Comparison of ENCODE assay signal across 14 cellular contexts in the genomic region with DNA sequence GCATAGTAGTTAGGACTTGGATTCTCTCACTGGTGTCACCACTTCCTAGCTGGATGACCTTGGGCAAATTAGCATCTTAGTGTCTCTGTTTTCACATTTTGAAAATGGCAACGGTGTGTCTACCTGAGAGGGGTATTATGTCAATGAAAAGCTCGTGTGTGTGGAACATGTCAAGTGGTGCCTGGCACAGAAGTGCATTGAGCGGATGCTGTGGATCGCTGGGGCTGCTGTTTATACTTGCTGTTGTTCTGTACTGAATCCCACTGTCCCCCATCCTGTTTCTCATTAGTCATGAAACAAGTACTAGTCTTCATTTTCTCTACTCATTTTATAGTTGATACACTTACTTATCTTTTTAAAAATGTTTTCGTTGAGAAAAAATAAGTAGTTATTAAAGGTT. TPM values are rescaled to one million over a fixed set of nuclear protein-coding genes. Genes with fewer than 3 reads are reported as not detected.
DNase-seq lines count a peak whose midpoint lies in the region; ATAC-seq and TF ChIP-seq lines count a peak whose summit lies in the region.
"Had no signal": no experiment of that assay in that cellular context is flagged by ENCODE, and none has a peak within 500 bp of the region (broad histone marks: within the 10 kb centered on the region; RNA-seq: fewer than 3 reads in every experiment).

No MANE protein-coding gene starts in this region.

- H3K9me3 ChIP-seq in colonic mucosa: no peaks in the 10 kb centered on the region
- H3K9me3 ChIP-seq: heart right ventricle, tibial nerve had no signal

- no peaks in the 10 kb centered on the region for H3K36me3 ChIP-seq in colonic mucosa

- no peak overlapping the region for H3K4me3 Mint-ChIP-seq in nephron progenitor cell
- H3K4me3 Mint-ChIP-seq: endodermal cell had no signal

- peaks cover 24% of the 10 kb centered on the region for H3K36me3 Mint-ChIP-seq in nephron progenitor cell (ENCODE audit: low read depth)

- H3K27ac Mint-ChIP-seq in nephron progenitor cell: peak overlapping the region; percentile 66

- TF ChIP-seq CTCF in colonic mucosa (IDR thresholded peaks at IDR 0.05) (no peak), nephron progenitor cell (IDR thresholded peaks at IDR 0.05) (no peak)

- no peaks in the 10 kb centered on the region for H3K4me1 ChIP-seq in colonic mucosa

- ATAC-seq in left colon: no peak
- no peak for ATAC-seq in GM21390 (IDR thresholded peaks at IDR 0.05; ENCODE audit: unreplicated experiment)

- no peaks in the 10 kb centered on the region for H3K27me3 Mint-ChIP-seq in nephron progenitor cell (ENCODE audit: low read depth, poor library complexity)

- H3K27ac ChIP-seq in colonic mucosa: peak overlapping the region; percentile 24

- H3K27me3 ChIP-seq in colonic mucosa: no peaks in the 10 kb centered on the region
- H3K27me3 ChIP-seq: heart right ventricle, tibial nerve had no signal

- DNase-seq in DMS79 treated with DMSO at 0.1 percent for 48 hours (lab: John Stamatoyannopoulos, UW) (peak; percentile 28), NCI-H2029 (lab: John Stamatoyannopoulos, UW) (peak; percentile 60), colonic mucosa (no peak), nephron progenitor cell (no peak), left colon (no peak), NCI-H1436 treated with DMSO at 0.1 percent for 48 hours (lab: John Stamatoyannopoulos, UW) (no peak)
- DNase-seq in activated naive CD4-positive, alpha-beta T cell treated with anti-CD3 and anti-CD28 coated beads, Interleukin-2, amount 50 U/mL, for 16 hours: no peak
- DNase-seq: activated T-cell treated with anti-CD3 and anti-CD28 coated beads, Interleukin-2, amount 50 U/mL, for 1 hour; endodermal cell; heart right ventricle; NCI-H748 treated with DMSO at 0.1 percent for 48 hours; SHP77 had no signal

- H3K9me3 Mint-ChIP-seq in nephron progenitor cell: no peaks in the 10 kb centered on the region
- H3K9me3 Mint-ChIP-seq: endodermal cell had no signal

- H3K4me1 Mint-ChIP-seq in nephron progenitor cell: peaks cover 14% of the 10 kb centered on the region

- no peak overlapping the region for H3K9ac ChIP-seq in colonic mucosa (ENCODE audit: low read depth in 2 of 2, low read length in 2 of 2)

- intact Hi-C loops in colonic mucosa (cut with DNase I) (no loop called here), left colon (cut with DNase I, micrococcal nuclease) (loop anchor here in 1 of 2 donors (10.0 kb wide), 1 partner anchor 206 kb away; no protein-coding TSS in a partner anchor)

- H3K4me3 ChIP-seq in colonic mucosa: no peak overlapping the region
- H3K4me3 ChIP-seq: heart right ventricle, tibial nerve had no signal

RNA-seq across cellular contexts. Expression of a gene that starts 26.1 kb away (rescaled TPM):
- 10 to 100 TPM; 56.9 to 60.2 TPM for total RNA-seq in colonic mucosa
- total RNA-seq in left colon: 10 to 100 TPM; 59.1 to 61.1 TPM

Comparison
In these comparisons a context has a peak if more than half of its experiments do, and no peak if none do; other contexts are left out.
1. DNase-seq: peak in DMS79 treated with DMSO at 0.1 percent for 48 hours (single experiment) and NCI-H2029 (single experiment); none in colonic mucosa (single experiment), nephron progenitor cell (single experiment), left colon (0 of 2), activated naive CD4-positive, alpha-beta T cell treated with anti-CD3 and anti-CD28 coated beads, Interleukin-2, amount 50 U/mL, for 16 hours (single experiment) and NCI-H1436 treated with DMSO at 0.1 percent for 48 hours (single experiment).